In the genomic region with DNA sequence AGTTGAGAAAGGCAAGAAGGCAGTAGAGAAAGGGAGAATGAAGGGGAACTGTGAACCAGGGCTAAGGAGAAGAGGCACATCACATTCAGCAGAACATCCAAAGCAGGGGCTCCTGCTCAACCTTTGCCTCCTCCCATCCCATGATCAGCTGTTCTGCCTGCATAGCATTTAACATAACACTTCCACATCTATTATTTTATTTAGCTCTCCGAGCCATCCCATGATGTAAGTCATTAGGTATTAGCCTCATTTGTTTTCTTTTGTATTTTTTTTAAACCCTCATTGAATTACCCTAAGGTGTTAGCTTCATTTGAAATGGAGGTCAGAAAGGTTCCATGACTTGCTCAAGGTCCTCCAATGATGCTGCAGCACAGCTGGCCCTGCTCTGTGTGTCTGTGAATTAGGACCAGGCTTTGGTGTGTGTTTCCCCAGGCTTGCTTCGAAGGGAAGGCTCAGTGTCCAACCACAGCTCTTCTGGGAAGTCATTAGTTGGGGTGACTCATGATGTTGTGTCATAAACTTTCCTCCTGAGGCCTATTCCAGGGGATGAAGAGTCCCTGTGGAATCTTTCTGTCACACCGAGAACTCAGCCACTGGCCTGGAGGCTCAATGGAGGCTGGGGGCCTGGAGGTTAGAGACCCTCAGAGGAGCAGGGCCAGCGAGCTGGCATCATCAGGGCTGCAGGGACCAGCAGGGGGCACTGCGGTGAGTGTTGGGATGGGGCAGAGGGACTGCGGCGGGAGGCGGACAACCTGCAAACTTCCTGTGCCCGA, we compare ENCODE assay signal across 9 cellular contexts. TPM values are rescaled to one million over a fixed set of nuclear protein-coding genes. Genes with fewer than 3 reads are reported as not detected.
DNase-seq lines count a peak whose midpoint lies in the region; ATAC-seq and TF ChIP-seq lines count a peak whose summit lies in the region.
"Had no signal": no experiment of that assay in that cellular context is flagged by ENCODE, and none has a peak within 500 bp of the region (broad histone marks: within the 10 kb centered on the region; RNA-seq: fewer than 3 reads in every experiment).

No MANE protein-coding gene starts in this region.

- in situ Hi-C loops in transverse colon (cut with MboI; ENCODE audit: low pct_ligation_motif_present in 1 of 4, low pct_unique_long_range_greater_than_20kb in 1 of 4, low sequenced_read_pairs in 3 of 4), result no loop called here

- H3K9me3 Mint-ChIP-seq in activated naive CD4-positive, alpha-beta T cell treated with anti-CD3 and anti-CD28 coated beads for 36 hours, result peaks cover 3% of the 10 kb centered on the region

- peaks cover 6% of the 10 kb centered on the region for H3K27me3 ChIP-seq in transverse colon

- peak overlapping the region in 1 of 4 donors; percentile 14 for H3K27ac ChIP-seq in transverse colon
- H3K27ac ChIP-seq: VCaP had no signal

- no peak for TF ChIP-seq POLR2A in transverse colon (IDR thresholded peaks at IDR 0.05)

- H3K4me1 Mint-ChIP-seq in activated naive CD4-positive, alpha-beta T cell treated with anti-CD3 and anti-CD28 coated beads for 36 hours (ENCODE audit: low read depth), result peaks cover 20% of the 10 kb centered on the region

- no peak for TF ChIP-seq EP300 in transverse colon (IDR thresholded peaks at IDR 0.05; ENCODE audit: low read depth)

- peaks cover 2% of the 10 kb centered on the region for H3K27me3 Mint-ChIP-seq in activated naive CD4-positive, alpha-beta T cell treated with anti-CD3 and anti-CD28 coated beads for 36 hours (ENCODE audit: low read depth)

- no peaks in the 10 kb centered on the region for H3K36me3 ChIP-seq in transverse colon

- intact Hi-C loops in activated naive CD4-positive, alpha-beta T cell treated with anti-CD3 and anti-CD28 coated beads for 36 hours (cut with micrococcal nuclease), result no loop called here
- intact Hi-C loops in transverse colon (cut with DNase I; ENCODE audit: low total_unique reads), result no loop called here

- TF ChIP-seq CTCF in fibroblast of pulmonary artery (IDR thresholded peaks at IDR 0.05; ENCODE audit: low read length, missing control alignments) (peak; percentile 28), transverse colon (IDR thresholded peaks at IDR 0.05) (no peak)

- H3K27ac Mint-ChIP-seq in activated naive CD4-positive, alpha-beta T cell treated with anti-CD3 and anti-CD28 coated beads for 36 hours, result no peak overlapping the region

- H3K36me3 Mint-ChIP-seq in activated naive CD4-positive, alpha-beta T cell treated with anti-CD3 and anti-CD28 coated beads for 36 hours (ENCODE audit: low read depth), result no peaks in the 10 kb centered on the region

- H3K4me3 ChIP-seq in fibroblast of pulmonary artery (replicated peaks; ENCODE audit: low read depth, low read length), result no peak overlapping the region
- H3K4me3 ChIP-seq in transverse colon, result no peak overlapping the region

- no peak overlapping the region for H3K4me3 Mint-ChIP-seq in activated naive CD4-positive, alpha-beta T cell treated with anti-CD3 and anti-CD28 coated beads for 36 hours

- H3K9me3 ChIP-seq in transverse colon, result no peaks in the 10 kb centered on the region

- no peak for ATAC-seq in HG03342 (IDR thresholded peaks at IDR 0.05; ENCODE audit: unreplicated experiment)

- H3K4me1 ChIP-seq in transverse colon, result no peaks in the 10 kb centered on the region

- peak; percentile 14 for DNase-seq in activated naive CD4-positive, alpha-beta T cell treated with anti-CD3 and anti-CD28 coated beads for 36 hours
- DNase-seq in activated naive CD4-positive, alpha-beta T cell treated with Interleukin-2 at 50 U/mL for 16 hours, result no peak
- DNase-seq in RPMI7951 (ENCODE audit: low read depth), result peak; percentile 94
- peak; percentile 87 for DNase-seq in fibroblast of pulmonary artery (ENCODE audit: low read depth)
- peak; percentile 30 for DNase-seq in transverse colon
- DNase-seq in NCI-H82 treated with DMSO at 0.1 percent for 48 hours (lab: John Stamatoyannopoulos, UW; ENCODE audit: unreplicated experiment), result no peak
- DNase-seq in NCI-H446 (lab: John Stamatoyannopoulos, UW), result no peak

- 70 to 83% methylated on average over 1 to 9 of the region's 9 CpGs for WGBS in transverse colon (ENCODE audit: low coverage in 1 of 2), 2 donors

- CTCF ChIA-PET in activated naive CD4-positive, alpha-beta T cell treated with anti-CD3 and anti-CD28 coated beads for 36 hours (lab: Charles Lee), result interaction anchor here (0.6 to 2.5 kb wide), 7 partner anchors 11 to 123 kb away, joined by 3 to 16 read pairs (median 5); no protein-coding TSS in a partner anchor

RNA-seq across cellular contexts. Expression of gene NPFFR1, which starts 16.5 kb away (rescaled TPM):
- not detected for total RNA-seq in activated naive CD4-positive, alpha-beta T cell treated with anti-CD3 and anti-CD28 coated beads for 36 hours
- total RNA-seq in RPMI7951 (2014; rRNA removed; shearing (Covaris generic)), result not detected in 2 replicates
- under 1 TPM in 1 of 4 donors, not detected in 3; 0.16 TPM for total RNA-seq in transverse colon

RNA-seq across cellular contexts. Expression of gene PPA1, which starts 34.1 kb away (rescaled TPM):
- 100 to 1,000 TPM; 392 to 408 TPM for total RNA-seq in activated naive CD4-positive, alpha-beta T cell treated with anti-CD3 and anti-CD28 coated beads for 36 hours
- total RNA-seq in RPMI7951 (2014; rRNA removed; shearing (Covaris generic)), result 126 and 150 TPM in 2 replicates
- 100 to 1,000 TPM in 2 of 4 donors, 10 to 100 TPM in 2; 14.1 to 113 (median 98.4) TPM for total RNA-seq in transverse colon

Comparison
In these comparisons a context has a peak if more than half of its experiments do, and no peak if none do; other contexts are left out.
1. DNase-seq: peak in activated naive CD4-positive, alpha-beta T cell treated with anti-CD3 and anti-CD28 coated beads for 36 hours (single experiment), RPMI7951 (single experiment), fibroblast of pulmonary artery (single experiment) and transverse colon (single experiment); none in activated naive CD4-positive, alpha-beta T cell treated with Interleukin-2 at 50 U/mL for 16 hours (single experiment), NCI-H82 treated with DMSO at 0.1 percent for 48 hours (single experiment) and NCI-H446 (0 of 2).